34 cellular contexts compared by ENCODE assay signal in the genomic region with DNA sequence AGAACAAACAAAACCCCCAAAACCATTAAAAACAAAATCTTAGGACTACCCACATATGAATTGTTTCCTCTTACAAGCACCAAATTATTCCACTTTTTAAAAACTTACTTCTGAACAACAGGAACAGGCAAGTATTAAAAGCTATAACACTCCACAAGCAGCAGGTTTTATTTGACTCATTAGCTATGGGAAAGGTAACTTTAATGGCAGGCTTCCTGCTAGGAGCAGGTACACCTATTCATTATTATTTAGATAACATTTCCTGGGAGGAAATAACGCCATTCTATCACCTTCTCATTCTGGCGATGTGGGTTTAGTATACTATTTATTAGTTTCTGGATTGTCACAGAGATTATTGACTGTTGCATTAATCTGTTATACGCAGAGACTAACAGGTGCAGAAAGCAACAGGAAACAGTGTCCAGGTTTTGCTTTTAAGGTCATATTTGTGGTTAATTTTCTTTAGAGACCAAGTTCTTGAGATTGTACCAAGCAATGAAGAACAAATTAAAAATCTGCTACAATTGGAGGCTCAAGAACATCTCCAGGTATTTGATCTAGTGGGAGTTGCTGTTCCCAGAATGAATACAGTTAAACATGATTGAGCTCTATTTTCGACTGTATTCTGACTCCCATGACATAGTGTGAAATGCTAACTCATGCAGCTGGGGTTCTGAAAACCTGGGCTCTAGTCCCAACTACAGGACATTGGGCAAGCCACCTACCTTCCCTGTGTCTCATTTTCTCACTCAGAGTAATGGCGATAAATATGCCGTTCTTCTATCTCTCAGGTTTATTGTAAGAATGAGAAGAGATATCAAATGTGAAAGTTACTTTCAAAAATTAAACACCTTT. TPM values are rescaled to one million over a fixed set of nuclear protein-coding genes. Genes with fewer than 3 reads are reported as not detected.
"Had no signal": no experiment of that assay in that cellular context is flagged by ENCODE, and none has a peak within 500 bp of the region (broad histone marks: within the 10 kb centered on the region; RNA-seq: fewer than 3 reads in every experiment).

No MANE protein-coding gene starts in this region.

- H3K27ac ChIP-seq: ascending aorta, brain microvascular endothelial cell, coronary artery, dorsolateral prefrontal cortex, gastrocnemius medialis, left ventricle myocardium inferior, right lobe of liver, thoracic aorta had no signal

- ATAC-seq: activated CD4-positive, alpha-beta T cell treated with anti-CD3 and anti-CD28 coated beads for 36 hours; activated CD8-positive, alpha-beta memory T cell treated with anti-CD3 and anti-CD28 coated beads, Interleukin-2, amount 10 ng/mL, durations not matched to agents 7 days and 5 days; activated CD8-positive, alpha-beta T cell treated with anti-CD3 and anti-CD28 coated beads, Interleukin-2, amount 10 ng/mL, durations not matched to agents 7 days and 5 days; activated T-cell treated with anti-CD3 and anti-CD28 coated beads, Interleukin-2, amount 50 U/mL, for 72 hours; mucosa of descending colon; natural killer cell treated with Interleukin-12 subunit alpha and Interleukin-12 subunit beta and Interleukin-15 and Interleukin-18, amount 100 ng/mL, for 72 hours; right lobe of liver; stimulated activated effector memory CD8-positive, alpha-beta T cell treated with anti-CD3 and anti-CD28 coated beads, Interleukin-12 subunit alpha, Interleukin-12 subunit beta, amount 100 ng/mL, for 72 hours had no signal

- H3K36me3 Mint-ChIP-seq: activated CD8-positive, alpha-beta memory T cell treated with anti-CD3 and anti-CD28 coated beads, Interleukin-2, amount 10 ng/mL, durations not matched to agents 7 days and 5 days; activated naive CD8-positive, alpha-beta T cell treated with anti-CD3 and anti-CD28 coated beads for 36 hours; natural killer cell treated with Interleukin-12 subunit alpha and Interleukin-12 subunit beta and Interleukin-15 and Interleukin-18, amount 100 ng/mL, for 72 hours; stimulated activated effector memory CD8-positive, alpha-beta T cell treated with anti-CD3 and anti-CD28 coated beads, Interleukin-12 subunit alpha, Interleukin-12 subunit beta, amount 100 ng/mL, for 72 hours had no signal

- DNase-seq: activated CD4-positive, alpha-beta T cell treated with anti-CD3 and anti-CD28 coated beads for 36 hours; activated CD4-positive, CD25-positive, alpha-beta regulatory T cell; activated CD8-positive, alpha-beta memory T cell treated with anti-CD3 and anti-CD28 coated beads, Interleukin-2, amount 10 ng/mL, durations not matched to agents 7 days and 5 days; activated CD8-positive, alpha-beta T cell treated with anti-CD3 and anti-CD28 coated beads, Interleukin-2, amount 10 ng/mL, durations not matched to agents 7 days and 5 days; activated effector memory CD4-positive, alpha-beta T cell treated with Interleukin-2 at 50 U/mL for 16 hours; activated naive CD4-positive, alpha-beta T cell treated with Interleukin-2 at 50 U/mL for 16 hours; activated naive CD8-positive, alpha-beta T cell treated with anti-CD3 and anti-CD28 coated beads for 36 hours; activated T-cell treated with anti-CD3 and anti-CD28 coated beads for 4 hours; activated T-cell treated with anti-CD3 and anti-CD28 coated beads, Interleukin-2, amount 50 U/mL, for 72 hours; brain microvascular endothelial cell; dorsolateral prefrontal cortex; effector memory CD4-positive, alpha-beta T cell; erythroblast; gastrocnemius medialis; glutamatergic neuron; islet precursor cell; left ventricle myocardium inferior; mesendoderm; mucosa of descending colon; posterior cingulate gyrus; right lobe of liver; stimulated activated CD4-positive, alpha-beta T cell treated with anti-CD3 and anti-CD28 coated beads, Interleukin-4, amount 100 ng/mL, for 24 hours; trophoblast cell had no signal

- H3K27me3 ChIP-seq: ascending aorta, brain microvascular endothelial cell, dorsolateral prefrontal cortex, right lobe of liver had no signal

- H3K27ac Mint-ChIP-seq: activated CD4-positive, alpha-beta T cell treated with anti-CD3 and anti-CD28 coated beads for 36 hours; activated CD8-positive, alpha-beta memory T cell treated with anti-CD3 and anti-CD28 coated beads, Interleukin-2, amount 10 ng/mL, durations not matched to agents 7 days and 5 days; activated CD8-positive, alpha-beta T cell treated with anti-CD3 and anti-CD28 coated beads, Interleukin-2, amount 10 ng/mL, durations not matched to agents 7 days and 5 days; activated naive CD8-positive, alpha-beta T cell treated with anti-CD3 and anti-CD28 coated beads for 36 hours; activated T-cell treated with anti-CD3 and anti-CD28 coated beads, Interleukin-2, amount 50 U/mL, for 72 hours; natural killer cell treated with Interleukin-12 subunit alpha and Interleukin-12 subunit beta and Interleukin-15 and Interleukin-18, amount 100 ng/mL, for 72 hours; stimulated activated effector memory CD8-positive, alpha-beta T cell treated with anti-CD3 and anti-CD28 coated beads, Interleukin-12 subunit alpha, Interleukin-12 subunit beta, amount 100 ng/mL, for 72 hours; stimulated activated naive CD8-positive, alpha-beta T cell treated with anti-CD3 and anti-CD28 coated beads, Interleukin-15, Interleukin-2, amounts not matched to agents 100 ng/mL and 50 ng/mL, for 24 hours had no signal

- H3K36me3 ChIP-seq: ascending aorta, brain microvascular endothelial cell, gastrocnemius medialis, left ventricle myocardium inferior, right lobe of liver, thoracic aorta had no signal

- H3K4me1 Mint-ChIP-seq: activated CD8-positive, alpha-beta memory T cell treated with anti-CD3 and anti-CD28 coated beads, Interleukin-2, amount 10 ng/mL, durations not matched to agents 7 days and 5 days; stimulated activated effector memory CD8-positive, alpha-beta T cell treated with anti-CD3 and anti-CD28 coated beads, Interleukin-12 subunit alpha, Interleukin-12 subunit beta, amount 100 ng/mL, for 72 hours had no signal

- H3K4me3 Mint-ChIP-seq: activated CD4-positive, alpha-beta T cell treated with anti-CD3 and anti-CD28 coated beads for 36 hours; activated CD8-positive, alpha-beta memory T cell treated with anti-CD3 and anti-CD28 coated beads, Interleukin-2, amount 10 ng/mL, durations not matched to agents 7 days and 5 days; activated CD8-positive, alpha-beta T cell treated with anti-CD3 and anti-CD28 coated beads, Interleukin-2, amount 10 ng/mL, durations not matched to agents 7 days and 5 days; activated naive CD8-positive, alpha-beta T cell treated with anti-CD3 and anti-CD28 coated beads for 36 hours; activated T-cell treated with anti-CD3 and anti-CD28 coated beads, Interleukin-2, amount 50 U/mL, for 72 hours; natural killer cell treated with Interleukin-12 subunit alpha and Interleukin-12 subunit beta and Interleukin-15 and Interleukin-18, amount 100 ng/mL, for 72 hours; stimulated activated effector memory CD8-positive, alpha-beta T cell treated with anti-CD3 and anti-CD28 coated beads, Interleukin-12 subunit alpha, Interleukin-12 subunit beta, amount 100 ng/mL, for 72 hours; stimulated activated naive CD8-positive, alpha-beta T cell treated with anti-CD3 and anti-CD28 coated beads, Interleukin-15, Interleukin-2, amounts not matched to agents 100 ng/mL and 50 ng/mL, for 24 hours had no signal

- H3K4me1 ChIP-seq: right lobe of liver had no signal

- H3K9me3 Mint-ChIP-seq: activated naive CD8-positive, alpha-beta T cell treated with anti-CD3 and anti-CD28 coated beads for 36 hours; activated T-cell treated with anti-CD3 and anti-CD28 coated beads, Interleukin-2, amount 50 U/mL, for 72 hours; natural killer cell treated with Interleukin-12 subunit alpha and Interleukin-12 subunit beta and Interleukin-15 and Interleukin-18, amount 100 ng/mL, for 72 hours; stimulated activated effector memory CD8-positive, alpha-beta T cell treated with anti-CD3 and anti-CD28 coated beads, Interleukin-12 subunit alpha, Interleukin-12 subunit beta, amount 100 ng/mL, for 72 hours; stimulated activated naive CD8-positive, alpha-beta T cell treated with anti-CD3 and anti-CD28 coated beads, Interleukin-15, Interleukin-2, amounts not matched to agents 100 ng/mL and 50 ng/mL, for 24 hours had no signal

- H3K4me3 ChIP-seq: ascending aorta, coronary artery, dorsolateral prefrontal cortex, gastrocnemius medialis, left ventricle myocardium inferior, lung, mucosa of descending colon, right lobe of liver, thoracic aorta had no signal

- H3K27me3 Mint-ChIP-seq: activated naive CD8-positive, alpha-beta T cell treated with anti-CD3 and anti-CD28 coated beads for 36 hours; stimulated activated naive CD8-positive, alpha-beta T cell treated with anti-CD3 and anti-CD28 coated beads, Interleukin-15, Interleukin-2, amounts not matched to agents 100 ng/mL and 50 ng/mL, for 24 hours had no signal

- H3K9me3 ChIP-seq: ascending aorta, gastrocnemius medialis, left ventricle myocardium inferior, mucosa of descending colon, right lobe of liver, thoracic aorta had no signal

RNA-seq across cellular contexts. Expression of gene CPA2, which starts 2.0 kb away (rescaled TPM):
- total RNA-seq: activated CD8-positive, alpha-beta memory T cell treated with anti-CD3 and anti-CD28 coated beads, Interleukin-2, amount 10 ng/mL, durations not matched to agents 7 days and 5 days; activated CD8-positive, alpha-beta T cell treated with anti-CD3 and anti-CD28 coated beads, Interleukin-2, amount 10 ng/mL, durations not matched to agents 7 days and 5 days; activated T-cell treated with anti-CD3 and anti-CD28 coated beads, Interleukin-2, amount 50 U/mL, for 72 hours; ascending aorta; cardiac septum; cerebellum; gastrocnemius medialis; left ventricle myocardium inferior; myocyte; natural killer cell treated with Interleukin-12 subunit alpha and Interleukin-12 subunit beta and Interleukin-15 and Interleukin-18, amount 100 ng/mL, for 72 hours; right lobe of liver; subcutaneous adipose tissue had no signal

RNA-seq across cellular contexts. Expression of gene CPA4, which starts 24.3 kb away (rescaled TPM):
- total RNA-seq: activated CD4-positive, alpha-beta T cell treated with anti-CD3 and anti-CD28 coated beads for 36 hours; activated CD8-positive, alpha-beta memory T cell treated with anti-CD3 and anti-CD28 coated beads, Interleukin-2, amount 10 ng/mL, durations not matched to agents 7 days and 5 days; activated CD8-positive, alpha-beta T cell treated with anti-CD3 and anti-CD28 coated beads, Interleukin-2, amount 10 ng/mL, durations not matched to agents 7 days and 5 days; activated naive CD8-positive, alpha-beta T cell treated with anti-CD3 and anti-CD28 coated beads for 36 hours; ascending aorta; gastrocnemius medialis; left ventricle myocardium inferior; mucosa of descending colon; natural killer cell treated with Interleukin-12 subunit alpha and Interleukin-12 subunit beta and Interleukin-15 and Interleukin-18, amount 100 ng/mL, for 72 hours; right lobe of liver; thoracic aorta had no signal
